ENCODE assay signal across 1 cellular context in the genomic region with DNA sequence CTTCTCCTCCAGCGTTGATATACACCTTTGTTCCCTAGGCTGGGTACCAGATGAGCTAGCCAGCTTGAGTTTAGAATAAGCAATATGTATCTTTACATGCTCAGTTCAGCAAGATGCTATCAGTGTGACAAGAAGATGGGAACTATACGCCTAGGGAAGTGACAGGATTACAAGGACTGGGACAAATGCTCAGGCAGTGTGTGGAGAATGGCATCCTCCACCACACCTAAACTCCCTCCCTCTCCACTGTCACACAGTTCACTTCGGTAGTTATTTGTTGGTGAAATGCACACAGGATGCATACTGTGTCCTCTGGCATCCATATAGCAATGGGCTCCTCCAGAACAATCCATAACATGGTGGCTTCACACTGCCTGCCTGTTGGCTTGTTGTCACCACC.
TF ChIP-seq lines count a peak whose summit lies in the region.

No MANE protein-coding gene starts in this region.

TF ChIP-seq in HepG2, 621 proteins besides CTCF, POLR2A, EP300 and RAD21:
- TF ChIP-seq, protein P1, sequence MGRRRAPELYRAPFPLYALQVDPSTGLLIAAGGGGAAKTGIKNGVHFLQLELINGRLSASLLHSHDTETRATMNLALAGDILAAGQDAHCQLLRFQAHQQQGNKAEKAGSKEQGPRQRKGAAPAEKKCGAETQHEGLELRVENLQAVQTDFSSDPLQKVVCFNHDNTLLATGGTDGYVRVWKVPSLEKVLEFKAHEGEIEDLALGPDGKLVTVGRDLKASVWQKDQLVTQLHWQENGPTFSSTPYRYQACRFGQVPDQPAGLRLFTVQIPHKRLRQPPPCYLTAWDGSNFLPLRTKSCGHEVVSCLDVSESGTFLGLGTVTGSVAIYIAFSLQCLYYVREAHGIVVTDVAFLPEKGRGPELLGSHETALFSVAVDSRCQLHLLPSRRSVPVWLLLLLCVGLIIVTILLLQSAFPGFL (CRISPR knock-in tag; IDR thresholded peaks at IDR 0.05): no peak
- TF ChIP-seq, protein P2, sequence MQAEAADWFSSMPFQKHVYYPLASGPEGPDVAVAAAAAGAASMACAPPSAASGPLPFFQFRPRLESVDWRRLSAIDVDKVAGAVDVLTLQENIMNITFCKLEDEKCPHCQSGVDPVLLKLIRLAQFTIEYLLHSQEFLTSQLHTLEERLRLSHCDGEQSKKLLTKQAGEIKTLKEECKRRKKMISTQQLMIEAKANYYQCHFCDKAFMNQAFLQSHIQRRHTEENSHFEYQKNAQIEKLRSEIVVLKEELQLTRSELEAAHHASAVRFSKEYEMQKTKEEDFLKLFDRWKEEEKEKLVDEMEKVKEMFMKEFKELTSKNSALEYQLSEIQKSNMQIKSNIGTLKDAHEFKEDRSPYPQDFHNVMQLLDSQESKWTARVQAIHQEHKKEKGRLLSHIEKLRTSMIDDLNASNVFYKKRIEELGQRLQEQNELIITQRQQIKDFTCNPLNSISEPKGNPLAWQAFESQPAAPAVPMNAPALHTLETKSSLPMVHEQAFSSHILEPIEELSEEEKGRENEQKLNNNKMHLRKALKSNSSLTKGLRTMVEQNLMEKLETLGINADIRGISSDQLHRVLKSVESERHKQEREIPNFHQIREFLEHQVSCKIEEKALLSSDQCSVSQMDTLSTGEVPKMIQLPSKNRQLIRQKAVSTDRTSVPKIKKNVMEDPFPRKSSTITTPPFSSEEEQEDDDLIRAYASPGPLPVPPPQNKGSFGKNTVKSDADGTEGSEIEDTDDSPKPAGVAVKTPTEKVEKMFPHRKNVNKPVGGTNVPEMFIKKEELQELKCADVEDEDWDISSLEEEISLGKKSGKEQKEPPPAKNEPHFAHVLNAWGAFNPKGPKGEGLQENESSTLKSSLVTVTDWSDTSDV (CRISPR knock-in tag; IDR thresholded peaks at IDR 0.05): no peak
- TF ChIP-seq CREM (IDR thresholded peaks at IDR 0.05) (no peak), CREM (CRISPR knock-in tag; IDR thresholded peaks at IDR 0.05) (no peak), HIVEP1 (CRISPR knock-in tag; IDR thresholded peaks at IDR 0.05) (no peak)
